1 cellular context compared by ENCODE assay signal in genomic region chr9:99184073-99184426, GRCh38.
TF ChIP-seq lines count a peak whose summit lies in the region.

No MANE protein-coding gene starts in this region.

TF ChIP-seq in HCT116, 20 proteins besides CTCF, POLR2A, EP300 and RAD21 (continued from another document):
- TF ChIP-seq ZBTB33 (IDR thresholded peaks at IDR 0.05; ENCODE audit: extremely low read depth, insufficient replicate concordance, low read length): no peak
- no peak for TF ChIP-seq MAX (IDR thresholded peaks at IDR 0.05)
- TF ChIP-seq ATF3 (IDR thresholded peaks at IDR 0.05): no peak
- no peak for TF ChIP-seq ELF1 (IDR thresholded peaks at IDR 0.05; ENCODE audit: borderline replicate concordance, low read depth)
- TF ChIP-seq CBX3 (IDR thresholded peaks at IDR 0.05; ENCODE audit: low read depth): no peak
- TF ChIP-seq SIN3A (IDR thresholded peaks at IDR 0.05; ENCODE audit: low read depth): no peak
- no peak for TF ChIP-seq ZFX (IDR thresholded peaks at IDR 0.05)
- no peak for TF ChIP-seq POLR2AphosphoS5 (IDR thresholded peaks at IDR 0.05; ENCODE audit: low read depth, low read length)
